In genomic region chr1:184685116-184685515, GRCh38 we compare ENCODE assay signal across 17 cellular contexts.
DNase-seq lines count a peak whose midpoint lies in the region; ATAC-seq lines count a peak whose summit lies in the region.
"Had no signal": no experiment of that assay in that cellular context is flagged by ENCODE, and none has a peak within 500 bp of the region (broad histone marks: within the 10 kb centered on the region; RNA-seq: fewer than 3 reads in every experiment).

No MANE protein-coding gene starts in this region.

- no peaks in the 10 kb centered on the region for H3K4me1 ChIP-seq in mesendoderm (ENCODE audit: control insufficient read depth, low read depth, low read length)

- H4K8ac ChIP-seq in mesendoderm (ENCODE audit: low read depth, low read length) = no peak overlapping the region

- H3K9me3 Mint-ChIP-seq in activated CD4-positive, alpha-beta T cell treated with anti-CD3 and anti-CD28 coated beads, Interleukin-2, amount 10 ng/mL, durations not matched to agents 24 days and 14 days = peaks cover 11% of the 10 kb centered on the region
- H3K9me3 Mint-ChIP-seq in T-helper 2 cell treated with Interferon-gamma antibody and Interleukin-4, amounts not matched to agents 5 μg/mL and 100 μg/mL, for 36 hours = peaks cover 5% of the 10 kb centered on the region

- no peak overlapping the region for H3K23ac ChIP-seq in mesendoderm (ENCODE audit: low read length)

- H3K79me2 ChIP-seq in mesendoderm (ENCODE audit: control insufficient read depth, insufficient read depth, low read length) = no peaks in the 10 kb centered on the region
- H3K79me2 ChIP-seq: hepatocyte had no signal

- no peaks in the 10 kb centered on the region for H3K4me1 Mint-ChIP-seq in activated CD4-positive, alpha-beta T cell treated with anti-CD3 and anti-CD28 coated beads, Interleukin-2, amount 10 ng/mL, durations not matched to agents 24 days and 14 days
- H3K4me1 Mint-ChIP-seq in T-helper 2 cell treated with Interferon-gamma antibody and Interleukin-4, amounts not matched to agents 5 μg/mL and 100 μg/mL, for 36 hours (ENCODE audit: low read depth) = no peaks in the 10 kb centered on the region
- H3K4me1 Mint-ChIP-seq: activated naive CD8-positive, alpha-beta T cell treated with anti-CD3 and anti-CD28 coated beads, Interleukin-2, amount 50 U/mL, for 24 hours had no signal

- intact Hi-C loops in activated CD4-positive, alpha-beta T cell treated with anti-CD3 and anti-CD28 coated beads, Interleukin-2, amount 10 ng/mL, durations not matched to agents 24 days and 14 days (cut with micrococcal nuclease) = no loop called here

- no peak overlapping the region for H3K4ac ChIP-seq in mesendoderm (ENCODE audit: low read depth, low read length)

- H3K4me3 ChIP-seq in mesendoderm (ENCODE audit: low read length) = no peak overlapping the region
- H3K4me3 ChIP-seq: BLaER1 treated with 17β-estradiol and CSF1 and Interleukin-3, amounts not matched to agents 10 nM and 100 nM; esophagus muscularis mucosa; hepatocyte; SK-N-MC; skin epidermis had no signal

- no peaks in the 10 kb centered on the region for H3K27me3 ChIP-seq in mesendoderm (ENCODE audit: insufficient read depth, low read length, poor library complexity)
- H3K27me3 ChIP-seq: BLaER1 treated with 17β-estradiol and CSF1 and Interleukin-3, amounts not matched to agents 10 nM and 100 nM; esophagus muscularis mucosa; hepatocyte had no signal

- peak overlapping the region; percentile 0 for H3K56ac ChIP-seq in mesendoderm (ENCODE audit: low read length)

- H3K4me3 Mint-ChIP-seq in activated CD4-positive, alpha-beta T cell treated with anti-CD3 and anti-CD28 coated beads, Interleukin-2, amount 10 ng/mL, durations not matched to agents 24 days and 14 days = no peak overlapping the region
- no peak overlapping the region for H3K4me3 Mint-ChIP-seq in T-helper 2 cell treated with Interferon-gamma antibody and Interleukin-4, amounts not matched to agents 5 μg/mL and 100 μg/mL, for 36 hours
- H3K4me3 Mint-ChIP-seq: activated naive CD8-positive, alpha-beta T cell treated with anti-CD3 and anti-CD28 coated beads, Interleukin-2, amount 50 U/mL, for 24 hours had no signal

- no peaks in the 10 kb centered on the region for H3K36me3 Mint-ChIP-seq in activated CD4-positive, alpha-beta T cell treated with anti-CD3 and anti-CD28 coated beads, Interleukin-2, amount 10 ng/mL, durations not matched to agents 24 days and 14 days (ENCODE audit: low read depth)
- peaks cover 3% of the 10 kb centered on the region for H3K36me3 Mint-ChIP-seq in T-helper 2 cell treated with Interferon-gamma antibody and Interleukin-4, amounts not matched to agents 5 μg/mL and 100 μg/mL, for 36 hours (ENCODE audit: low read depth)

- H2BK5ac ChIP-seq in mesendoderm (ENCODE audit: low read length) = no peak overlapping the region

- H3K9ac ChIP-seq in mesendoderm (ENCODE audit: low read length) = no peak overlapping the region
- H3K9ac ChIP-seq: BLaER1 treated with 17β-estradiol and CSF1 and Interleukin-3, amounts not matched to agents 10 nM and 100 nM had no signal

- H3K27ac ChIP-seq in mesendoderm (ENCODE audit: low read depth, low read length) = no peak overlapping the region
- H3K27ac ChIP-seq: BLaER1 treated with 17β-estradiol and CSF1 and Interleukin-3, amounts not matched to agents 10 nM and 100 nM; esophagus muscularis mucosa; hepatocyte; SK-N-MC; skin epidermis; VCaP had no signal

- H4K5ac ChIP-seq in mesendoderm (ENCODE audit: low read length) = no peak overlapping the region

- H3K27me3 Mint-ChIP-seq in activated CD4-positive, alpha-beta T cell treated with anti-CD3 and anti-CD28 coated beads, Interleukin-2, amount 10 ng/mL, durations not matched to agents 24 days and 14 days = peaks cover 2% of the 10 kb centered on the region
- H3K27me3 Mint-ChIP-seq in T-helper 2 cell treated with Interferon-gamma antibody and Interleukin-4, amounts not matched to agents 5 μg/mL and 100 μg/mL, for 36 hours (ENCODE audit: low read depth) = peaks cover 3% of the 10 kb centered on the region
- H3K27me3 Mint-ChIP-seq: activated naive CD8-positive, alpha-beta T cell treated with anti-CD3 and anti-CD28 coated beads, Interleukin-2, amount 50 U/mL, for 24 hours had no signal

- peak; percentile 18 for DNase-seq in NAMALWA (ENCODE audit: low spot score)
- no peak for DNase-seq in mesendoderm
- no peak for DNase-seq in activated CD4-positive, alpha-beta T cell treated with anti-CD3 and anti-CD28 coated beads, Interleukin-2, amount 10 ng/mL, durations not matched to agents 24 days and 14 days
- no peak for DNase-seq in NCI-H748 (lab: John Stamatoyannopoulos, UW; ENCODE audit: unreplicated experiment)
- DNase-seq in activated CD4-positive, CD25-positive, alpha-beta regulatory T cell (lab: John Stamatoyannopoulos, UW) = no peak
- no peak for DNase-seq in T-helper 2 cell treated with Interferon-gamma antibody and Interleukin-4, amounts not matched to agents 5 μg/mL and 100 μg/mL, for 36 hours (ENCODE audit: low spot score)
- DNase-seq: activated naive CD8-positive, alpha-beta T cell treated with anti-CD3 and anti-CD28 coated beads, Interleukin-2, amount 50 U/mL, for 24 hours; GDM1; NCI-H82 had no signal

- H2BK15ac ChIP-seq in mesendoderm (replicated peaks; ENCODE audit: low read depth) = no peak overlapping the region

- H2BK120ac ChIP-seq in mesendoderm (ENCODE audit: low read depth, low read length) = no peak overlapping the region

- H3K4me2 ChIP-seq in mesendoderm (ENCODE audit: low read length) = no peak overlapping the region
- H3K4me2 ChIP-seq: hepatocyte had no signal

- no peak overlapping the region for H3K18ac ChIP-seq in mesendoderm (ENCODE audit: low read length)

- no peaks in the 10 kb centered on the region for H3K79me1 ChIP-seq in mesendoderm (ENCODE audit: low read length)

- no peaks in the 10 kb centered on the region for H3K36me3 ChIP-seq in mesendoderm (ENCODE audit: control insufficient read depth, insufficient read depth, low read length)
- H3K36me3 ChIP-seq: esophagus muscularis mucosa had no signal

- ATAC-seq in GM19025 (IDR thresholded peaks at IDR 0.05; ENCODE audit: low read depth, unreplicated experiment) = peak; percentile 68
- peak; percentile 68 for ATAC-seq in HG02884 (IDR thresholded peaks at IDR 0.05; ENCODE audit: unreplicated experiment)
- ATAC-seq: activated naive CD8-positive, alpha-beta T cell treated with anti-CD3 and anti-CD28 coated beads, Interleukin-2, amount 50 U/mL, for 24 hours had no signal

- no CpG with 5 or more reads among the region's 7 CpGs for WGBS in mesendoderm (ENCODE audit: extremely low coverage, insufficient coverage, low lambda C conversion rate)

- no peak overlapping the region for H2AK5ac ChIP-seq in mesendoderm (ENCODE audit: low read length)

- H3K27ac Mint-ChIP-seq in activated CD4-positive, alpha-beta T cell treated with anti-CD3 and anti-CD28 coated beads, Interleukin-2, amount 10 ng/mL, durations not matched to agents 24 days and 14 days = no peak overlapping the region
- H3K27ac Mint-ChIP-seq in T-helper 2 cell treated with Interferon-gamma antibody and Interleukin-4, amounts not matched to agents 5 μg/mL and 100 μg/mL, for 36 hours = no peak overlapping the region
- H3K27ac Mint-ChIP-seq: activated naive CD8-positive, alpha-beta T cell treated with anti-CD3 and anti-CD28 coated beads, Interleukin-2, amount 50 U/mL, for 24 hours had no signal
